In genomic region chr7:155877167-155877566, GRCh38 we compare ENCODE assay signal across 32 cellular contexts.
A peak's percentile ranks its signal among the peaks of the same experiment; 100 is the strongest.
DNase-seq lines count a peak whose midpoint lies in the region; ATAC-seq, FAIRE-seq and TF ChIP-seq lines count a peak whose summit lies in the region.
"Had no signal": no experiment of that assay in that cellular context is flagged by ENCODE, and none has a peak within 500 bp of the region (broad histone marks: within the 10 kb centered on the region; RNA-seq: fewer than 3 reads in every experiment).

No MANE protein-coding gene starts in this region.

- no peak overlapping the region for H3K4me3 ChIP-seq in PC-3 (ENCODE audit: low read length)
- H3K4me3 ChIP-seq: A549; BLaER1; BLaER1 treated with 17β-estradiol and CSF1 and Interleukin-3, amounts not matched to agents 10 nM and 100 nM had no signal

- H3F3A ChIP-seq in PC-3 (ENCODE audit: low read length, unreplicated experiment), result no peaks in the 10 kb centered on the region

- ATAC-seq in PC-3, result peak; percentile 88
- ATAC-seq: A549; CD8-positive, alpha-beta T cell had no signal

- H3K4me2 ChIP-seq in PC-3 (ENCODE audit: low read length), result peak overlapping the region; percentile 61
- H3K4me2 ChIP-seq: A549; BLaER1; BLaER1 treated with 17β-estradiol and CSF1 and Interleukin-3, amounts not matched to agents 10 nM and 100 nM had no signal

- no peak overlapping the region for H2AFZ ChIP-seq in PC-3 (ENCODE audit: low read length)

- no peaks in the 10 kb centered on the region for H3K9me2 ChIP-seq in PC-3 (replicated peaks; ENCODE audit: low read length)

- H4K20me1 ChIP-seq in PC-3 (ENCODE audit: low read length), result no peaks in the 10 kb centered on the region
- H4K20me1 ChIP-seq: BLaER1; BLaER1 treated with 17β-estradiol and CSF1 and Interleukin-3, amounts not matched to agents 10 nM and 100 nM had no signal

- DNase-seq in NCI-H748 (lab: John Stamatoyannopoulos, UW; ENCODE audit: unreplicated experiment) (peak; percentile 14), NCI-H748 treated with DMSO at 0.1 percent for 48 hours (lab: John Stamatoyannopoulos, UW) (no peak), PC-3 (peak; percentile 59), hypothalamus (lab: John Stamatoyannopoulos, UW) (no peak)
- no peak for DNase-seq in stimulated activated CD4-positive, alpha-beta T cell treated with anti-CD3 and anti-CD28 coated beads, Interleukin-2, amount 100 ng/mL, for 48 hours
- DNase-seq: 8988T; ACHN; AML-193; BE2C; C1 segment of cervical spinal cord; Caco-2; Calu3; CD4-positive, alpha-beta memory T cell; CD4-positive, alpha-beta T cell; CD4-positive, CD25-positive, alpha-beta regulatory T cell; CD8-positive, alpha-beta memory T cell; COR-L47; DMS 273 treated with DMSO at 0.1 percent for 48 hours; DMS153; DMS53; DMS79; DMS79 treated with DMSO at 0.1 percent for 48 hours; DND-41; EL had no signal

- TF ChIP-seq CTCF in PC-3 (conservative IDR thresholded peaks at IDR 0.05; ENCODE audit: low read depth, low read length), result no peak

- peak; percentile 36 for FAIRE-seq in colon (lab: Jason Lieb, UNC)
- FAIRE-seq: A549, D721Med had no signal

- no peaks in the 10 kb centered on the region for H3K79me2 ChIP-seq in PC-3 (ENCODE audit: low read length)

- intact Hi-C loops in PC-3 (cut with micrococcal nuclease), result loop anchor here (2.0 to 5.0 kb wide), 3 partner anchors 40 to 160 kb away; no protein-coding TSS in a partner anchor

- H3K27me3 ChIP-seq in PC-3 (ENCODE audit: low read length), result no peaks in the 10 kb centered on the region
- H3K27me3 ChIP-seq: BLaER1; BLaER1 treated with 17β-estradiol and CSF1 and Interleukin-3, amounts not matched to agents 10 nM and 100 nM had no signal

- H3K4me1 ChIP-seq in PC-3 (ENCODE audit: insufficient read depth, low read length), result peaks cover 16% of the 10 kb centered on the region
- H3K4me1 ChIP-seq: BE2C; BLaER1; BLaER1 treated with 17β-estradiol and CSF1 and Interleukin-3, amounts not matched to agents 10 nM and 100 nM; Caco-2 had no signal

- no peaks in the 10 kb centered on the region for H3K36me3 ChIP-seq in PC-3 (ENCODE audit: low read depth, low read length)
- H3K36me3 ChIP-seq: BE2C; BLaER1; BLaER1 treated with 17β-estradiol and CSF1 and Interleukin-3, amounts not matched to agents 10 nM and 100 nM had no signal

- H3K27ac ChIP-seq in PC-3 (ENCODE audit: low read length), result peak overlapping the region; percentile 43
- H3K27ac ChIP-seq: 22Rv1; A549; BLaER1; BLaER1 treated with 17β-estradiol and CSF1 and Interleukin-3, amounts not matched to agents 10 nM and 100 nM; C4-2B had no signal

- H3K9ac ChIP-seq in PC-3 (ENCODE audit: low read length), result no peak overlapping the region
- H3K9ac ChIP-seq: BLaER1; BLaER1 treated with 17β-estradiol and CSF1 and Interleukin-3, amounts not matched to agents 10 nM and 100 nM had no signal

- no peaks in the 10 kb centered on the region for H3K9me3 ChIP-seq in PC-3 (ENCODE audit: low read length)
- H3K9me3 ChIP-seq: A549; BE2C; BLaER1; BLaER1 treated with 17β-estradiol and CSF1 and Interleukin-3, amounts not matched to agents 10 nM and 100 nM; Caco-2 had no signal

- POLR2A ChIA-PET in PC-3 (lab: Charles Lee; ENCODE audit: unreplicated experiment), result interaction anchor here (0.6 kb wide), 1 partner anchor 49 kb away, joined by 5 read pairs; no protein-coding TSS in a partner anchor

- CTCF ChIA-PET in PC-3 (lab: Charles Lee), result interaction anchor here (0.6 kb wide), 1 partner anchor 13 kb away, joined by 5 read pairs; no protein-coding TSS in a partner anchor

- BruUV-seq in PC-3 (replicated peaks; lab: Mats Ljungman, UMichigan), result no TSS peak

Comparison
In these comparisons a context has a peak if more than half of its experiments do, and no peak if none do; other contexts are left out.
1. DNase-seq: peak in NCI-H748 (single experiment) and PC-3 (single experiment); none in NCI-H748 treated with DMSO at 0.1 percent for 48 hours (single experiment), hypothalamus (0 of 51) and stimulated activated CD4-positive, alpha-beta T cell treated with anti-CD3 and anti-CD28 coated beads, Interleukin-2, amount 100 ng/mL, for 48 hours (0 of 2).